1 cellular context compared by ENCODE assay signal in the genomic region with DNA sequence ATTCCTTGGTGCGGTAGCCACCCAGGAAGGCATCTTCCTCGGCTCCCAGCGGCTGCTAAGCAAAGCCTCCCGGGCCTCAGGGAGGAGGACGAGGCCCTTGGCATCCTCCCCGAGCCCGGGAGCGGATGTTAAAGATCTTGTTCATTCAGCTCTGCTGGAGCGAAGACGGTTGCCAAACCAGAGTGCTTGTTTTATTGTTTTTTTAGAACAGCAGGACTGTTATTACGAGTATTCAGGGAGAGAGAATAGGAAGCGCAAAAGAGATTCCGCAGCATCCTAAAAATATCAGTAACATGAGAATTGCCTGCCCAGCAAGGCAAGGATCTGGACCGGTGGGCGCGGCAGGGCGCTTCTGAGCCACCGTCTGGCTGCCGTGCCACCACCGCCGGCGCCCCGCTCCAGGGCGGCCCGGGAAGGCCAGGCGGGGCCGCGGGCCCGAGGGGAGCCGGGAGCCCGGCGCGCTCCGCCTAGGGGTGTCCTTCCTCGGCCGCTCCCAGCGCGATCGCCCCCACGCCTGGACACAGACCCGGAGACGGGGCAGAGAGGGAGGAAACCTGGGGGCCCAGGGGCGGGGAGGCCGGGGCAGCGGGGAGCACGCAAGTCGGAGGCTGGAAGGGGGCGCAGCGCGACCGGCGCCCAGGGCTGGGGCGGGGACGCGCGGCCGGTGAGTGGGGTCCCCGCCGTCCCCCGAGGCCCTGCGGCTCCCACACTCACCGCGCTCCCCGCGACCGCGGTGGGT.
A peak's percentile ranks its signal among the peaks of the same experiment; 100 is the strongest.
TF ChIP-seq lines count a peak whose summit lies in the region.

No MANE protein-coding gene starts in this region.

TF ChIP-seq in HepG2, 621 proteins besides CTCF, POLR2A, EP300 and RAD21:
- TF ChIP-seq, protein P1, sequence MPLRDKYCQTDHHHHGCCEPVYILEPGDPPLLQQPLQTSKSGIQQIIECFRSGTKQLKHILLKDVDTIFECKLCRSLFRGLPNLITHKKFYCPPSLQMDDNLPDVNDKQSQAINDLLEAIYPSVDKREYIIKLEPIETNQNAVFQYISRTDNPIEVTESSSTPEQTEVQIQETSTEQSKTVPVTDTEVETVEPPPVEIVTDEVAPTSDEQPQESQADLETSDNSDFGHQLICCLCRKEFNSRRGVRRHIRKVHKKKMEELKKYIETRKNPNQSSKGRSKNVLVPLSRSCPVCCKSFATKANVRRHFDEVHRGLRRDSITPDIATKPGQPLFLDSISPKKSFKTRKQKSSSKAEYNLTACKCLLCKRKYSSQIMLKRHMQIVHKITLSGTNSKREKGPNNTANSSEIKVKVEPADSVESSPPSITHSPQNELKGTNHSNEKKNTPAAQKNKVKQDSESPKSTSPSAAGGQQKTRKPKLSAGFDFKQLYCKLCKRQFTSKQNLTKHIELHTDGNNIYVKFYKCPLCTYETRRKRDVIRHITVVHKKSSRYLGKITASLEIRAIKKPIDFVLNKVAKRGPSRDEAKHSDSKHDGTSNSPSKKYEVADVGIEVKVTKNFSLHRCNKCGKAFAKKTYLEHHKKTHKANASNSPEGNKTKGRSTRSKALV (CRISPR knock-in tag; IDR thresholded peaks at IDR 0.05), result peak; percentile 57; the same call in 1 of the 2 replicates
- TF ChIP-seq CBX5 (CRISPR knock-in tag; IDR thresholded peaks at IDR 0.05; ENCODE audit: borderline replicate concordance) (no peak), ZNF607 (CRISPR knock-in tag; IDR thresholded peaks at IDR 0.05; ENCODE audit: borderline replicate concordance) (no peak), MTF2 (CRISPR knock-in tag; IDR thresholded peaks at IDR 0.05; ENCODE audit: borderline replicate concordance) (peak; percentile 62; the same call in 1 of the 2 replicates), ZNF790 (CRISPR knock-in tag; IDR thresholded peaks at IDR 0.05; ENCODE audit: borderline replicate concordance) (peak; percentile 30; the same call in 1 of the 2 replicates), NFKBIZ (CRISPR knock-in tag; IDR thresholded peaks at IDR 0.05) (no peak), ZNF235 (CRISPR knock-in tag; IDR thresholded peaks at IDR 0.05; ENCODE audit: borderline replicate concordance) (no peak), NR2F1 (CRISPR knock-in tag; IDR thresholded peaks at IDR 0.05) (no peak), ATAD3A (CRISPR knock-in tag; IDR thresholded peaks at IDR 0.05) (0 out of 2 replicates have a peak, but pooled peaks have one; percentile 50), HOXA3 (CRISPR knock-in tag; IDR thresholded peaks at IDR 0.05) (peak; percentile 9; the same call in 1 of the 2 replicates), ZFY (CRISPR knock-in tag; IDR thresholded peaks at IDR 0.05) (peak; percentile 30; the same call in 1 of the 2 replicates), ZNF644 (CRISPR knock-in tag; IDR thresholded peaks at IDR 0.05; ENCODE audit: low read depth) (no peak), TBP (CRISPR knock-in tag; IDR thresholded peaks at IDR 0.05) (no peak), ZMYM3 (CRISPR knock-in tag; IDR thresholded peaks at IDR 0.05) (no peak), ZFP62 (CRISPR knock-in tag; IDR thresholded peaks at IDR 0.05) (no peak), TBX2 (CRISPR knock-in tag; IDR thresholded peaks at IDR 0.05; ENCODE audit: borderline replicate concordance) (peak; percentile 24; the same call in 1 of the 2 replicates), ZNF446 (CRISPR knock-in tag; IDR thresholded peaks at IDR 0.05) (peak; percentile 71; the same call in 1 of the 2 replicates), ZNF263 (CRISPR knock-in tag; IDR thresholded peaks at IDR 0.05) (0 out of 2 replicates have a peak, but pooled peaks have one; percentile 11), ZNF563 (CRISPR knock-in tag; IDR thresholded peaks at IDR 0.05) (peak; percentile 58; the same call in 1 of the 2 replicates), XRCC5 (optimal IDR thresholded peaks at IDR 0.05; ENCODE audit: low read length) (peak; percentile 20), ZSCAN30 (CRISPR knock-in tag; IDR thresholded peaks at IDR 0.05) (no peak), HNRNPLL (IDR thresholded peaks at IDR 0.05; ENCODE audit: low read depth, low read length, poor library complexity, severe bottlenecking) (peak; percentile 23), EZH2 (conservative IDR thresholded peaks at IDR 0.05; ENCODE audit: low read depth, low read length) (peak; percentile 98; the same call in 1 of the 2 replicates), ZNF543 (CRISPR knock-in tag; IDR thresholded peaks at IDR 0.05) (no peak), ZNF777 (CRISPR knock-in tag; IDR thresholded peaks at IDR 0.05) (peak; percentile 63; the same call in 1 of the 2 replicates), TCF7L2 (IDR thresholded peaks at IDR 0.05; ENCODE audit: low read depth, low read length) (no peak), KDM2A (CRISPR knock-in tag; IDR thresholded peaks at IDR 0.05; ENCODE audit: borderline replicate concordance, low read depth) (no peak), ZNF547 (CRISPR knock-in tag; IDR thresholded peaks at IDR 0.05) (peak; percentile 29; the same call in 1 of the 2 replicates)
- TF ChIP-seq, protein P2, sequence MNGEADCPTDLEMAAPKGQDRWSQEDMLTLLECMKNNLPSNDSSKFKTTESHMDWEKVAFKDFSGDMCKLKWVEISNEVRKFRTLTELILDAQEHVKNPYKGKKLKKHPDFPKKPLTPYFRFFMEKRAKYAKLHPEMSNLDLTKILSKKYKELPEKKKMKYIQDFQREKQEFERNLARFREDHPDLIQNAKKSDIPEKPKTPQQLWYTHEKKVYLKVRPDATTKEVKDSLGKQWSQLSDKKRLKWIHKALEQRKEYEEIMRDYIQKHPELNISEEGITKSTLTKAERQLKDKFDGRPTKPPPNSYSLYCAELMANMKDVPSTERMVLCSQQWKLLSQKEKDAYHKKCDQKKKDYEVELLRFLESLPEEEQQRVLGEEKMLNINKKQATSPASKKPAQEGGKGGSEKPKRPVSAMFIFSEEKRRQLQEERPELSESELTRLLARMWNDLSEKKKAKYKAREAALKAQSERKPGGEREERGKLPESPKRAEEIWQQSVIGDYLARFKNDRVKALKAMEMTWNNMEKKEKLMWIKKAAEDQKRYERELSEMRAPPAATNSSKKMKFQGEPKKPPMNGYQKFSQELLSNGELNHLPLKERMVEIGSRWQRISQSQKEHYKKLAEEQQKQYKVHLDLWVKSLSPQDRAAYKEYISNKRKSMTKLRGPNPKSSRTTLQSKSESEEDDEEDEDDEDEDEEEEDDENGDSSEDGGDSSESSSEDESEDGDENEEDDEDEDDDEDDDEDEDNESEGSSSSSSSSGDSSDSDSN (CRISPR knock-in tag; IDR thresholded peaks at IDR 0.05), result peak; percentile 75; the same call in 1 of the 2 replicates
- TF ChIP-seq, protein P3, sequence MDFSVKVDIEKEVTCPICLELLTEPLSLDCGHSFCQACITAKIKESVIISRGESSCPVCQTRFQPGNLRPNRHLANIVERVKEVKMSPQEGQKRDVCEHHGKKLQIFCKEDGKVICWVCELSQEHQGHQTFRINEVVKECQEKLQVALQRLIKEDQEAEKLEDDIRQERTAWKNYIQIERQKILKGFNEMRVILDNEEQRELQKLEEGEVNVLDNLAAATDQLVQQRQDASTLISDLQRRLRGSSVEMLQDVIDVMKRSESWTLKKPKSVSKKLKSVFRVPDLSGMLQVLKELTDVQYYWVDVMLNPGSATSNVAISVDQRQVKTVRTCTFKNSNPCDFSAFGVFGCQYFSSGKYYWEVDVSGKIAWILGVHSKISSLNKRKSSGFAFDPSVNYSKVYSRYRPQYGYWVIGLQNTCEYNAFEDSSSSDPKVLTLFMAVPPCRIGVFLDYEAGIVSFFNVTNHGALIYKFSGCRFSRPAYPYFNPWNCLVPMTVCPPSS (IDR thresholded peaks at IDR 0.05), result no peak
- TF ChIP-seq, protein P4, sequence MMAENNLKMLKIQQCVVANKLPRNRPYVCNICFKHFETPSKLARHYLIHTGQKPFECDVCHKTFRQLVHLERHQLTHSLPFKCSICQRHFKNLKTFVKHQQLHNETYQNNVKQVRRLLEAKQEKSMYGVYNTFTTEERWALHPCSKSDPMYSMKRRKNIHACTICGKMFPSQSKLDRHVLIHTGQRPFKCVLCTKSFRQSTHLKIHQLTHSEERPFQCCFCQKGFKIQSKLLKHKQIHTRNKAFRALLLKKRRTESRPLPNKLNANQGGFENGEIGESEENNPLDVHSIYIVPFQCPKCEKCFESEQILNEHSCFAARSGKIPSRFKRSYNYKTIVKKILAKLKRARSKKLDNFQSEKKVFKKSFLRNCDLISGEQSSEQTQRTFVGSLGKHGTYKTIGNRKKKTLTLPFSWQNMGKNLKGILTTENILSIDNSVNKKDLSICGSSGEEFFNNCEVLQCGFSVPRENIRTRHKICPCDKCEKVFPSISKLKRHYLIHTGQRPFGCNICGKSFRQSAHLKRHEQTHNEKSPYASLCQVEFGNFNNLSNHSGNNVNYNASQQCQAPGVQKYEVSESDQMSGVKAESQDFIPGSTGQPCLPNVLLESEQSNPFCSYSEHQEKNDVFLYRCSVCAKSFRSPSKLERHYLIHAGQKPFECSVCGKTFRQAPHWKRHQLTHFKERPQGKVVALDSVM (CRISPR knock-in tag; IDR thresholded peaks at IDR 0.05), result peak; percentile 50; the same call in 1 of the 2 replicates
- TF ChIP-seq, protein P5, sequence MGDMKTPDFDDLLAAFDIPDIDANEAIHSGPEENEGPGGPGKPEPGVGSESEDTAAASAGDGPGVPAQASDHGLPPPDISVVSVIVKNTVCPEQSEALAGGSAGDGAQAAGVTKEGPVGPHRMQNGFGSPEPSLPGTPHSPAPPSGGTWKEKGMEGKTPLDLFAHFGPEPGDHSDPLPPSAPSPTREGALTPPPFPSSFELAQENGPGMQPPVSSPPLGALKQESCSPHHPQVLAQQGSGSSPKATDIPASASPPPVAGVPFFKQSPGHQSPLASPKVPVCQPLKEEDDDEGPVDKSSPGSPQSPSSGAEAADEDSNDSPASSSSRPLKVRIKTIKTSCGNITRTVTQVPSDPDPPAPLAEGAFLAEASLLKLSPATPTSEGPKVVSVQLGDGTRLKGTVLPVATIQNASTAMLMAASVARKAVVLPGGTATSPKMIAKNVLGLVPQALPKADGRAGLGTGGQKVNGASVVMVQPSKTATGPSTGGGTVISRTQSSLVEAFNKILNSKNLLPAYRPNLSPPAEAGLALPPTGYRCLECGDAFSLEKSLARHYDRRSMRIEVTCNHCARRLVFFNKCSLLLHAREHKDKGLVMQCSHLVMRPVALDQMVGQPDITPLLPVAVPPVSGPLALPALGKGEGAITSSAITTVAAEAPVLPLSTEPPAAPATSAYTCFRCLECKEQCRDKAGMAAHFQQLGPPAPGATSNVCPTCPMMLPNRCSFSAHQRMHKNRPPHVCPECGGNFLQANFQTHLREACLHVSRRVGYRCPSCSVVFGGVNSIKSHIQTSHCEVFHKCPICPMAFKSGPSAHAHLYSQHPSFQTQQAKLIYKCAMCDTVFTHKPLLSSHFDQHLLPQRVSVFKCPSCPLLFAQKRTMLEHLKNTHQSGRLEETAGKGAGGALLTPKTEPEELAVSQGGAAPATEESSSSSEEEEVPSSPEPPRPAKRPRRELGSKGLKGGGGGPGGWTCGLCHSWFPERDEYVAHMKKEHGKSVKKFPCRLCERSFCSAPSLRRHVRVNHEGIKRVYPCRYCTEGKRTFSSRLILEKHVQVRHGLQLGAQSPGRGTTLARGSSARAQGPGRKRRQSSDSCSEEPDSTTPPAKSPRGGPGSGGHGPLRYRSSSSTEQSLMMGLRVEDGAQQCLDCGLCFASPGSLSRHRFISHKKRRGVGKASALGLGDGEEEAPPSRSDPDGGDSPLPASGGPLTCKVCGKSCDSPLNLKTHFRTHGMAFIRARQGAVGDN (CRISPR knock-in tag; IDR thresholded peaks at IDR 0.05), result 0 out of 2 replicates have a peak, but pooled peaks have one; percentile 15
- TF ChIP-seq, protein P6, sequence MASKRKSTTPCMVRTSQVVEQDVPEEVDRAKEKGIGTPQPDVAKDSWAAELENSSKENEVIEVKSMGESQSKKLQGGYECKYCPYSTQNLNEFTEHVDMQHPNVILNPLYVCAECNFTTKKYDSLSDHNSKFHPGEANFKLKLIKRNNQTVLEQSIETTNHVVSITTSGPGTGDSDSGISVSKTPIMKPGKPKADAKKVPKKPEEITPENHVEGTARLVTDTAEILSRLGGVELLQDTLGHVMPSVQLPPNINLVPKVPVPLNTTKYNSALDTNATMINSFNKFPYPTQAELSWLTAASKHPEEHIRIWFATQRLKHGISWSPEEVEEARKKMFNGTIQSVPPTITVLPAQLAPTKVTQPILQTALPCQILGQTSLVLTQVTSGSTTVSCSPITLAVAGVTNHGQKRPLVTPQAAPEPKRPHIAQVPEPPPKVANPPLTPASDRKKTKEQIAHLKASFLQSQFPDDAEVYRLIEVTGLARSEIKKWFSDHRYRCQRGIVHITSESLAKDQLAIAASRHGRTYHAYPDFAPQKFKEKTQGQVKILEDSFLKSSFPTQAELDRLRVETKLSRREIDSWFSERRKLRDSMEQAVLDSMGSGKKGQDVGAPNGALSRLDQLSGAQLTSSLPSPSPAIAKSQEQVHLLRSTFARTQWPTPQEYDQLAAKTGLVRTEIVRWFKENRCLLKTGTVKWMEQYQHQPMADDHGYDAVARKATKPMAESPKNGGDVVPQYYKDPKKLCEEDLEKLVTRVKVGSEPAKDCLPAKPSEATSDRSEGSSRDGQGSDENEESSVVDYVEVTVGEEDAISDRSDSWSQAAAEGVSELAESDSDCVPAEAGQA (IDR thresholded peaks at IDR 0.05; ENCODE audit: low read depth), result no peak
- TF ChIP-seq, protein P6 (CRISPR knock-in tag; IDR thresholded peaks at IDR 0.05; ENCODE audit: borderline replicate concordance), result 0 out of 2 replicates have a peak, but pooled peaks have one; percentile 18
- TF ChIP-seq, protein P7, sequence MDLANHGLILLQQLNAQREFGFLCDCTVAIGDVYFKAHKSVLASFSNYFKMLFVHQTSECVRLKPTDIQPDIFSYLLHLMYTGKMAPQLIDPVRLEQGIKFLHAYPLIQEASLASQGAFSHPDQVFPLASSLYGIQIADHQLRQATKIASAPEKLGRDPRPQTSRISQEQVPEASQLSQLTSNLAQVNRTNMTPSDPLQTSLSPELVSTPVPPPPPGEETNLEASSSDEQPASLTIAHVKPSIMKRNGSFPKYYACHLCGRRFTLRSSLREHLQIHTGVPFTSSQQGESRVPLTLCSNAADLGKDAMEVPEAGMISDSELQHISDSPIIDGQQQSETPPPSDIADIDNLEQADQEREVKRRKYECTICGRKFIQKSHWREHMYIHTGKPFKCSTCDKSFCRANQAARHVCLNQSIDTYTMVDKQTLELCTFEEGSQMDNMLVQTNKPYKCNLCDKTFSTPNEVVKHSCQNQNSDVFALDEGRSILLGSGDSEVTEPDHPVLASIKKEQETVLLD (CRISPR knock-in tag; IDR thresholded peaks at IDR 0.05; ENCODE audit: low read depth), result peak; percentile 25; the same call in 1 of the 2 replicates
